18 cellular contexts compared by ENCODE assay signal in the genomic region with DNA sequence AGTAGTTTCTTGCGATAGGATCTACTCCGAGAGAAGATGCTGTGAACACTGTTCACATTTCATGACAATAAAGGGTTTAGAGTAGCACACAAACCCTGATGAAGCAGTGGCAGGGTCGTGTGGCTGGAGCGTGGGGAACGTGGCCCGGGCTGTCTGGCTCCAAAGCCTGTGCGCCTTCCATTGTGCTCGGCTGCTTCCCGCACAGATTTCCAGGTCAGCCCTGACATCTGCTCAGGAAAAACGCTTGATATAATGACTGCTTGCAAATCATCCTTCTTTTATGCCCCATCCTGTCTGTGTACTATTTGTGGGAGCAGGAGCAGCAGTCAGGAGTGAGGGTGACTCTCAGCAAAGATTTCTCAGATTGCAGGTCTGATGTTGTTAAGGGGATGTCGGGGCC.
DNase-seq lines count a peak whose midpoint lies in the region; ATAC-seq and TF ChIP-seq lines count a peak whose summit lies in the region.
"Had no signal": no experiment of that assay in that cellular context is flagged by ENCODE, and none has a peak within 500 bp of the region (broad histone marks: within the 10 kb centered on the region; RNA-seq: fewer than 3 reads in every experiment).

No MANE protein-coding gene starts in this region.

- H3K27ac ChIP-seq in left ventricle myocardium inferior (replicated peaks) (peak overlapping the region; percentile 45), right atrium auricular region (no peak overlapping the region), lung (ENCODE audit: low read depth in 1 of 2, low read length in 1 of 2) (no peak overlapping the region), uterus (peak overlapping the region; percentile 54 to 56)
- H3K27ac ChIP-seq: A549, PC-9 had no signal

- no peak for TF ChIP-seq CTCF in left ventricle myocardium inferior (IDR thresholded peaks at IDR 0.05; ENCODE audit: borderline replicate concordance)
- no peak for TF ChIP-seq CTCF in right atrium auricular region (IDR thresholded peaks at IDR 0.05)
- no peak for TF ChIP-seq CTCF in lung (IDR thresholded peaks at IDR 0.05; ENCODE audit: control extremely low read depth, extremely low read depth)
- TF ChIP-seq CTCF in uterus (IDR thresholded peaks at IDR 0.05), result no peak

- no peak for ATAC-seq in lung (ENCODE audit: insufficient read depth, low FRiP score)
- no peak for ATAC-seq in GM21526 (IDR thresholded peaks at IDR 0.05; ENCODE audit: low FRiP score, unreplicated experiment)
- ATAC-seq: A549, GM12878 had no signal

- H3K9me3 ChIP-seq in left ventricle myocardium inferior (replicated peaks) (no peaks in the 10 kb centered on the region), right atrium auricular region (no peaks in the 10 kb centered on the region), lung (ENCODE audit: control insufficient read depth in 2 of 2, insufficient read depth in 1 of 2, low read length in 1 of 2) (no peaks in the 10 kb centered on the region), uterus (no peaks in the 10 kb centered on the region)
- H3K9me3 ChIP-seq: A549 had no signal

- DNase-seq in left ventricle myocardium inferior (no peak), right atrium auricular region (ENCODE audit: low spot score) (no peak), dermis blood vessel endothelial cell (peak; percentile 4), lung (ENCODE audit: low spot score) (peak; percentile 4), uterus (no peak), iPS-NIHi7 (ENCODE audit: extremely low spot score) (no peak), RPMI8226 (no peak)
- DNase-seq: AML-193; CD4-positive, CD25-positive, alpha-beta regulatory T cell; DMS79; Kasumi-1; NCI-H1930; NCI-H524 treated with DMSO at 0.1 percent for 48 hours; NK-92 treated with Interleukin-12 subunit alpha and Interleukin-12 subunit beta, amount 100 ng/mL, for 24 hours; PC-9 had no signal

- 86 to 88% methylated on average over 11 of the region's 11 CpGs for WGBS in lung, 2 donors

- H3K4me1 ChIP-seq in left ventricle myocardium inferior (peaks cover 50% of the 10 kb centered on the region), right atrium auricular region (no peaks in the 10 kb centered on the region), lung (ENCODE audit: control insufficient read depth in 2 of 2, insufficient read depth in 2 of 2, low read length in 2 of 2) (peaks cover 0 to 2% of the 10 kb centered on the region in 2 donors), uterus (no peaks in the 10 kb centered on the region)
- H3K4me1 ChIP-seq: A549 had no signal

- H3K4me3 ChIP-seq in left ventricle myocardium inferior (no peak overlapping the region), right atrium auricular region (no peak overlapping the region), lung (no peak overlapping the region), uterus (no peak overlapping the region)
- H3K4me3 ChIP-seq: A549, GM12878, PC-9 had no signal

- no peaks in the 10 kb centered on the region for H3K27me3 ChIP-seq in left ventricle myocardium inferior (ENCODE audit: low read depth)
- H3K27me3 ChIP-seq in right atrium auricular region, result no peaks in the 10 kb centered on the region
- no peaks in the 10 kb centered on the region for H3K27me3 ChIP-seq in lung (ENCODE audit: control insufficient read depth, insufficient read depth)
- H3K27me3 ChIP-seq in uterus, result no peaks in the 10 kb centered on the region

- intact Hi-C loops in left ventricle myocardium inferior (cut with micrococcal nuclease) (no loop called here), uterus (cut with DNase I; ENCODE audit: low total_unique reads) (no loop called here)

- TF ChIP-seq POLR2A in uterus (IDR thresholded peaks at IDR 0.05), result no peak

- H3K36me3 ChIP-seq in left ventricle myocardium inferior (no peaks in the 10 kb centered on the region), right atrium auricular region (no peaks in the 10 kb centered on the region), lung (ENCODE audit: control insufficient read depth in 2 of 2, insufficient read depth in 2 of 2, low read length in 2 of 2) (no peaks in the 10 kb centered on the region), uterus (no peaks in the 10 kb centered on the region)

Comparison
In these comparisons a context has a peak if more than half of its experiments do, and no peak if none do; other contexts are left out.
1. H3K27ac ChIP-seq: peak in left ventricle myocardium inferior (single experiment) and uterus (2 of 2); none in right atrium auricular region (0 of 2) and lung (0 of 2).
2. DNase-seq: peak in dermis blood vessel endothelial cell (single experiment) and lung (single experiment); none in left ventricle myocardium inferior (single experiment), right atrium auricular region (single experiment), uterus (0 of 2), iPS-NIHi7 (single experiment) and RPMI8226 (single experiment).